ENCODE assay signal across 23 cellular contexts in genomic region chr19:50381881-50382729, GRCh38. TPM values are rescaled to one million over a fixed set of nuclear protein-coding genes. Genes with fewer than 3 reads are reported as not detected.
DNase-seq lines count a peak whose midpoint lies in the region; ATAC-seq, FAIRE-seq and TF ChIP-seq lines count a peak whose summit lies in the region.
"Had no signal": no experiment of that assay in that cellular context is flagged by ENCODE, and none has a peak within 500 bp of the region (broad histone marks: within the 10 kb centered on the region; RNA-seq: fewer than 3 reads in every experiment).

No MANE protein-coding gene starts in this region.

- H3K4me3 Mint-ChIP-seq in neural crest cell, result peak overlapping the region; percentile 99

- TF ChIP-seq POLR2A in GM12878 (IDR thresholded peaks at IDR 0.05; ENCODE audit: low read depth, low read length), result peak; percentile 47

- H3K4me3 ChIP-seq in cardiac muscle cell (no peak overlapping the region), GM12878 (no peak overlapping the region)
- H3K4me3 ChIP-seq: BLaER1, SJSA1 had no signal

- POLR2A ChIA-PET in GM12878 (lab: Charles Lee), result no interaction called here

- peaks cover 6% of the 10 kb centered on the region for H3K27me3 Mint-ChIP-seq in neural crest cell (ENCODE audit: low read depth)

- SMC1A ChIA-PET in GM12878 (lab: Charles Lee; ENCODE audit: uncharacterized antibody, unreplicated experiment), result no interaction called here

- no peaks in the 10 kb centered on the region for H3K9me3 Mint-ChIP-seq in neural crest cell

- no peaks in the 10 kb centered on the region for H3K27me3 ChIP-seq in cardiac muscle cell
- no peaks in the 10 kb centered on the region for H3K27me3 ChIP-seq in GM12878 (replicated peaks in 1 of 2; ENCODE audit: control insufficient read depth in 2 of 2, insufficient read depth in 2 of 2, low read length in 1 of 2)
- H3K27me3 ChIP-seq: BLaER1, SJSA1 had no signal

- TF ChIP-seq RAD21 in GM12878 (IDR thresholded peaks at IDR 0.05; ENCODE audit: insufficient read depth, low read depth, low read length), result no peak

- H3K79me2 ChIP-seq in GM12878 (ENCODE audit: control insufficient read depth, insufficient read depth, low read length), result peaks cover 23% of the 10 kb centered on the region

- no peak for FAIRE-seq in GM12878 (lab: Jason Lieb, UNC)
- FAIRE-seq: D721Med, H1, RCC 7860 had no signal

- H3K4me1 Mint-ChIP-seq in neural crest cell, result peaks cover 27% of the 10 kb centered on the region

- no peak overlapping the region for H2AFZ ChIP-seq in GM12878 (ENCODE audit: control insufficient read depth, low read depth, low read length)

- no TSS peak for BruUV-seq in GM12878 (replicated peaks; lab: Mats Ljungman, UMichigan)

- RAD21 ChIA-PET in GM12878 (lab: Charles Lee; ENCODE audit: unreplicated experiment), result no interaction called here

- TF ChIP-seq CTCF in cardiac muscle cell (IDR thresholded peaks at IDR 0.05; ENCODE audit: low read depth, low read length) (no peak), GM12878 (IDR thresholded peaks at IDR 0.05 in 2 of 3, conservative IDR thresholded peaks at IDR 0.05 in 1 of 3; ENCODE audit: control insufficient read depth in 2 of 3, extremely low read depth in 1 of 3, insufficient read depth in 1 of 3, low read depth in 3 of 3, low read length in 3 of 3) (no peak), neural crest cell (conservative IDR thresholded peaks at IDR 0.05) (no peak)

- no peak overlapping the region for H3K4me2 ChIP-seq in GM12878 (ENCODE audit: control insufficient read depth, insufficient read depth)

- H3K9ac ChIP-seq in GM12878 (ENCODE audit: control insufficient read depth, insufficient read depth, low read length), result no peak overlapping the region

- in situ Hi-C loops in GM12878 (cut with MboI), result no loop called here

- no peak overlapping the region for H3K27ac Mint-ChIP-seq in neural crest cell (ENCODE audit: unreplicated experiment)

- H3K27ac ChIP-seq in cardiac muscle cell (peak overlapping the region; percentile 74), GM12878 (ENCODE audit: control insufficient read depth, insufficient read depth) (no peak overlapping the region)
- H3K27ac ChIP-seq: HL-60, SJSA1 had no signal

- intact Hi-C loops in Right ventricle myocardium inferior (cut with DNase I), result loop anchor here (5.0 kb wide), 1 partner anchor 420 kb away; no protein-coding TSS in a partner anchor
- intact Hi-C loops in GM12878 (cut with micrococcal nuclease; ENCODE audit: unreplicated experiment), result no loop called here
- intact Hi-C loops in posterior vena cava (cut with DNase I), result no loop called here

- H4K20me1 ChIP-seq in GM12878 (ENCODE audit: control insufficient read depth, insufficient read depth), result no peaks in the 10 kb centered on the region

- ATAC-seq in Right ventricle myocardium inferior (no peak), GM12878 (no peak), GM19395 (IDR thresholded peaks at IDR 0.05; ENCODE audit: unreplicated experiment) (no peak)

- H3K4me1 ChIP-seq in cardiac muscle cell (ENCODE audit: low read depth) (peaks cover 19% of the 10 kb centered on the region), GM12878 (ENCODE audit: control insufficient read depth, insufficient read depth, low read length) (peaks cover 6% of the 10 kb centered on the region; the same call in 1 of the 2 replicates)

- WGBS in GM12878 (ENCODE audit: insufficient coverage, insufficient replicate concordance, low lambda C conversion rate, missing lambda C conversion rate), result 96% methylated on average over 58 of the region's 58 CpGs

- H3K36me3 ChIP-seq in cardiac muscle cell (peaks cover 10% of the 10 kb centered on the region), GM12878 (ENCODE audit: control insufficient read depth in 2 of 2, insufficient read depth in 2 of 2, low read length in 1 of 2) (peaks cover 8 to 19% of the 10 kb centered on the region in 2 experiments; a peak in 3 of 4 replicates)

- DNase-seq in cardiac muscle cell (ENCODE audit: low read depth in 1 of 2, low spot score in 1 of 2) (no peak), Right ventricle myocardium inferior (ENCODE audit: missing footprints) (no peak), GM12878 (ENCODE audit: low read depth, low spot score) (no peak), neural crest cell (ENCODE audit: low read depth, low spot score) (no peak), GDM1 (lab: John Stamatoyannopoulos, UW) (no peak), posterior vena cava (ENCODE audit: low spot score) (no peak)
- DNase-seq: 8988T; ACHN; CD4-positive, CD25-positive, alpha-beta regulatory T cell; HCEC 1CT; Karpas-422; NCI-H1092 treated with DMSO at 0.1 percent for 48 hours; NCI-H1436; NCI-H187; NCI-H524 treated with DMSO at 0.1 percent for 48 hours; NCI-H774 had no signal

- H3K36me3 Mint-ChIP-seq in neural crest cell (ENCODE audit: low read depth), result peaks cover 3% of the 10 kb centered on the region

- no peak for TF ChIP-seq EP300 in GM12878 (IDR thresholded peaks at IDR 0.05; ENCODE audit: borderline replicate concordance in 1 of 2, control insufficient read depth in 1 of 2, low read depth in 2 of 2, low read length in 2 of 2)

- H3K9me3 ChIP-seq in cardiac muscle cell (ENCODE audit: low read depth) (no peaks in the 10 kb centered on the region), GM12878 (replicated peaks; ENCODE audit: control insufficient read depth, insufficient read depth, low read length) (no peaks in the 10 kb centered on the region)
- H3K9me3 ChIP-seq: BLaER1, SJSA1 had no signal

- CTCF ChIA-PET in GM12878 (lab: Yijun Ruan, JAX), result no interaction called here

RNA-seq across cellular contexts. Expression of gene POLD1, which starts 2.0 kb away (rescaled TPM):
- total RNA-seq in cardiac muscle cell (70.7 and 73.8 TPM in 2 replicates), Right ventricle myocardium inferior (10.8 TPM), GM12878 (2014; rRNA removed) (121 and 141 TPM in 2 replicates), GM12878 (2014; rRNA removed; fragmentation: Illumina TruSeq; extraction: Trizol) (28.6 and 31.8 TPM in 2 replicates), GM12878 (2021) (146 and 165 TPM in 2 replicates), neural crest cell (151 and 160 TPM in 2 replicates), posterior vena cava (10 to 100 TPM; 10.4 to 12.3 TPM)
- polyA plus RNA-seq in cardiac muscle cell (62.3 and 74.3 TPM in 2 replicates), GM12878 (2011; rRNA removed) (10.4 and 25.7 TPM in 2 replicates), GM12878 (2014; fragmentation: Illumina TruSeq; extraction: Trizol) (1.9 and 18.1 TPM in 2 replicates), GM12878 (2014; fragmentation: Nextera tagmentation; extraction: Ambion mirVana) (1 to 10 TPM in 1 of 2 experiments, under 1 TPM in 1; 0.76 to 6.5 TPM), GM12878 (2014; rRNA removed) (95.1 and 110 TPM in 2 replicates), GM12878 (2016; fragmentation: Nextera tagmentation; extraction: Ambion mirVana) (100 to 1,000 TPM; 111 to 118 TPM)
- total RNA-seq in GM12878 (2013; cell fraction: nucleolus; rRNA removed), result 45.1 and 55.2 TPM in 2 replicates
- polyA plus RNA-seq in GM12878 (2011; ENCODE audit: low read depth), result 15.5 TPM
- 47.4 and 83.0 TPM in 2 replicates for polyA plus RNA-seq in GM12878 (2011; cell fraction: cytosol; rRNA removed)
- polyA plus RNA-seq in GM12878 (2011; cell fraction: nucleus; rRNA removed), result 231 and 322 TPM in 2 replicates
- 51.0 and 61.8 TPM in 2 replicates for polyA plus RNA-seq in GM12878 (2012)
- polyA minus RNA-seq in GM12878 (2011; rRNA and poly(A)+ RNA removed), result 34.5 and 105 TPM in 2 replicates
- 65.4 and 72.3 TPM in 2 replicates for polyA minus RNA-seq in GM12878 (2011; cell fraction: cytosol; rRNA and poly(A)+ RNA removed)
- 50.1 and 97.2 TPM in 2 replicates for polyA minus RNA-seq in GM12878 (2011; cell fraction: nucleus; rRNA and poly(A)+ RNA removed)

RNA-seq across cellular contexts. Expression of gene NR1H2, which starts 5.8 kb away (rescaled TPM):
- total RNA-seq in cardiac muscle cell (58.4 and 60.1 TPM in 2 replicates), Right ventricle myocardium inferior (69.5 TPM), GM12878 (2014; rRNA removed) (44.8 and 45.2 TPM in 2 replicates), GM12878 (2014; rRNA removed; fragmentation: Illumina TruSeq; extraction: Trizol) (15.6 and 17.2 TPM in 2 replicates), GM12878 (2021) (43.3 and 44.5 TPM in 2 replicates), neural crest cell (21.8 and 22.8 TPM in 2 replicates), posterior vena cava (10 to 100 TPM; 65.0 to 82.3 TPM)
- polyA plus RNA-seq in cardiac muscle cell (58.3 and 62.0 TPM in 2 replicates), GM12878 (2011; rRNA removed) (12.3 and 26.9 TPM in 2 replicates), GM12878 (2014; fragmentation: Illumina TruSeq; extraction: Trizol) (1.8 and 16.2 TPM in 2 replicates), GM12878 (2014; fragmentation: Nextera tagmentation; extraction: Ambion mirVana) (1 to 10 TPM in 1 of 2 experiments, under 1 TPM in 1; 0.05 to 1.3 TPM), GM12878 (2014; rRNA removed) (52.4 and 53.3 TPM in 2 replicates), GM12878 (2016; fragmentation: Nextera tagmentation; extraction: Ambion mirVana) (10 to 100 TPM; 45.7 to 54.2 TPM)
- total RNA-seq in GM12878 (2013; cell fraction: nucleolus; rRNA removed), result 40.9 and 43.5 TPM in 2 replicates
- 12.3 TPM for polyA plus RNA-seq in GM12878 (2011; ENCODE audit: low read depth)
- 35.8 and 59.6 TPM in 2 replicates for polyA plus RNA-seq in GM12878 (2011; cell fraction: cytosol; rRNA removed)
- 90.2 and 96.1 TPM in 2 replicates for polyA plus RNA-seq in GM12878 (2011; cell fraction: nucleus; rRNA removed)
- 46.7 and 49.3 TPM in 2 replicates for polyA plus RNA-seq in GM12878 (2012)
- polyA minus RNA-seq in GM12878 (2011; rRNA and poly(A)+ RNA removed), result 19.2 and 26.2 TPM in 2 replicates
- polyA minus RNA-seq in GM12878 (2011; cell fraction: cytosol; rRNA and poly(A)+ RNA removed), result 13.5 and 15.4 TPM in 2 replicates
- polyA minus RNA-seq in GM12878 (2011; cell fraction: nucleus; rRNA and poly(A)+ RNA removed), result 17.4 and 27.1 TPM in 2 replicates

RNA-seq across cellular contexts. Expression of gene NAPSA, which starts 16.7 kb away (rescaled TPM):
- 0.32 and 3.5 TPM in 2 replicates for total RNA-seq in cardiac muscle cell
- polyA plus RNA-seq in cardiac muscle cell, result 0.53 and 1.8 TPM in 2 replicates
- total RNA-seq in Right ventricle myocardium inferior, result 0.27 TPM
- total RNA-seq in GM12878 (2013; cell fraction: nucleolus; rRNA removed), result 19.2 and 19.9 TPM in 2 replicates
- 20.1 and 20.6 TPM in 2 replicates for total RNA-seq in GM12878 (2014; rRNA removed)
- total RNA-seq in GM12878 (2014; rRNA removed; fragmentation: Illumina TruSeq; extraction: Trizol), result 12.3 and 14.5 TPM in 2 replicates
- 18.2 and 19.2 TPM in 2 replicates for total RNA-seq in GM12878 (2021)
- polyA plus RNA-seq in GM12878 (2011; ENCODE audit: low read depth), result 30.5 TPM
- 30.8 and 45.4 TPM in 2 replicates for polyA plus RNA-seq in GM12878 (2011; rRNA removed)
- 65.3 and 79.7 TPM in 2 replicates for polyA plus RNA-seq in GM12878 (2011; cell fraction: cytosol; rRNA removed)
- polyA plus RNA-seq in GM12878 (2011; cell fraction: nucleus; rRNA removed), result 86.1 and 106 TPM in 2 replicates
- 15.8 and 49.6 TPM in 2 replicates for polyA plus RNA-seq in GM12878 (2012)
- polyA plus RNA-seq in GM12878 (2014; fragmentation: Illumina TruSeq; extraction: Trizol), result 13.8 and 15.3 TPM in 2 replicates
- 10 to 100 TPM in 1 of 2 experiments, 1 to 10 TPM in 1; 6.7 to 15.2 TPM for polyA plus RNA-seq in GM12878 (2014; fragmentation: Nextera tagmentation; extraction: Ambion mirVana)
- polyA plus RNA-seq in GM12878 (2014; rRNA removed), result 21.6 and 22.4 TPM in 2 replicates
- polyA plus RNA-seq in GM12878 (2016; fragmentation: Nextera tagmentation; extraction: Ambion mirVana), result 10 to 100 TPM; 17.0 to 17.2 TPM
- 20.5 and 43.9 TPM in 2 replicates for polyA minus RNA-seq in GM12878 (2011; rRNA and poly(A)+ RNA removed)
- polyA minus RNA-seq in GM12878 (2011; cell fraction: cytosol; rRNA and poly(A)+ RNA removed), result 10.6 and 14.8 TPM in 2 replicates
- 11.8 and 16.9 TPM in 2 replicates for polyA minus RNA-seq in GM12878 (2011; cell fraction: nucleus; rRNA and poly(A)+ RNA removed)
- 0.96 and 1.0 TPM in 2 replicates for total RNA-seq in neural crest cell
- total RNA-seq in posterior vena cava, result under 1 TPM; 0.33 to 0.37 TPM
- total RNA-seq: SJSA1 had no signal

RNA-seq across cellular contexts. Expression of gene SPIB, which starts 36.6 kb away (rescaled TPM):
- 0.15 and 0.35 TPM in 2 replicates for total RNA-seq in cardiac muscle cell
- 0.40 and 1.5 TPM in 2 replicates for polyA plus RNA-seq in cardiac muscle cell
- not detected for total RNA-seq in Right ventricle myocardium inferior
- total RNA-seq in GM12878 (2013; cell fraction: nucleolus; rRNA removed), result 116 and 119 TPM in 2 replicates
- 106 and 123 TPM in 2 replicates for total RNA-seq in GM12878 (2014; rRNA removed)
- total RNA-seq in GM12878 (2014; rRNA removed; fragmentation: Illumina TruSeq; extraction: Trizol), result 28.3 and 30.4 TPM in 2 replicates
- 85.0 and 90.7 TPM in 2 replicates for total RNA-seq in GM12878 (2021)
- 21.0 TPM for polyA plus RNA-seq in GM12878 (2011; ENCODE audit: low read depth)
- polyA plus RNA-seq in GM12878 (2011; rRNA removed), result 22.6 and 58.4 TPM in 2 replicates
- polyA plus RNA-seq in GM12878 (2011; cell fraction: cytosol; rRNA removed), result 61.5 and 78.6 TPM in 2 replicates
- polyA plus RNA-seq in GM12878 (2011; cell fraction: nucleus; rRNA removed), result 96.6 and 113 TPM in 2 replicates
- 79.6 and 82.0 TPM in 2 replicates for polyA plus RNA-seq in GM12878 (2012)
- polyA plus RNA-seq in GM12878 (2014; fragmentation: Illumina TruSeq; extraction: Trizol), result 22.0 and 34.8 TPM in 2 replicates
- 10 to 100 TPM in 1 of 2 experiments, 1 to 10 TPM in 1; 3.5 to 14.0 TPM for polyA plus RNA-seq in GM12878 (2014; fragmentation: Nextera tagmentation; extraction: Ambion mirVana)
- polyA plus RNA-seq in GM12878 (2014; rRNA removed), result 89.3 and 90.4 TPM in 2 replicates
- 10 to 100 TPM; 53.6 to 60.2 TPM for polyA plus RNA-seq in GM12878 (2016; fragmentation: Nextera tagmentation; extraction: Ambion mirVana)
- 18.7 and 54.2 TPM in 2 replicates for polyA minus RNA-seq in GM12878 (2011; rRNA and poly(A)+ RNA removed)
- 27.6 and 31.1 TPM in 2 replicates for polyA minus RNA-seq in GM12878 (2011; cell fraction: cytosol; rRNA and poly(A)+ RNA removed)
- polyA minus RNA-seq in GM12878 (2011; cell fraction: nucleus; rRNA and poly(A)+ RNA removed), result 22.6 and 47.1 TPM in 2 replicates
- not detected in 2 replicates for total RNA-seq in neural crest cell
- total RNA-seq in posterior vena cava, result under 1 TPM in 1 of 2 donors, not detected in 1; 0.33 TPM
- total RNA-seq: CD4-positive, CD25-positive, alpha-beta regulatory T cell; SJSA1 had no signal

RNA-seq across cellular contexts. Expression of gene MYBPC2, which starts 50.6 kb away (rescaled TPM):
- total RNA-seq in cardiac muscle cell (0.04 and 0.18 TPM in 2 replicates), Right ventricle myocardium inferior (0.08 TPM), GM12878 (2014; rRNA removed) (0.49 and 0.51 TPM in 2 replicates), GM12878 (2014; rRNA removed; fragmentation: Illumina TruSeq; extraction: Trizol) (0.37 and 0.67 TPM in 2 replicates), GM12878 (2021) (0.90 and 1.4 TPM in 2 replicates), neural crest cell (not detected in 2 replicates), posterior vena cava (under 1 TPM in 1 of 2 donors, not detected in 1; 0.05 TPM)
- polyA plus RNA-seq in cardiac muscle cell (0.30 and 0.31 TPM in 2 replicates), GM12878 (2011; rRNA removed) (0.06 and 0.15 TPM in 2 replicates), GM12878 (2014; fragmentation: Illumina TruSeq; extraction: Trizol) (0.56 and 0.73 TPM in 2 replicates), GM12878 (2014; fragmentation: Nextera tagmentation; extraction: Ambion mirVana) (under 1 TPM; 0.09 to 0.10 TPM), GM12878 (2014; rRNA removed) (0.65 and 0.72 TPM in 2 replicates), GM12878 (2016; fragmentation: Nextera tagmentation; extraction: Ambion mirVana) (1 to 10 TPM; 1.9 to 2.6 TPM)
- total RNA-seq in GM12878 (2013; cell fraction: nucleolus; rRNA removed), result 0.42 and 0.54 TPM in 2 replicates
- polyA plus RNA-seq in GM12878 (2011; ENCODE audit: low read depth), result 0.70 TPM
- polyA plus RNA-seq in GM12878 (2011; cell fraction: cytosol; rRNA removed), result 0.21 and 0.33 TPM in 2 replicates
- 0.56 and 0.58 TPM in 2 replicates for polyA plus RNA-seq in GM12878 (2011; cell fraction: nucleus; rRNA removed)
- polyA plus RNA-seq in GM12878 (2012), result 1.8 and 2.0 TPM in 2 replicates
- polyA minus RNA-seq in GM12878 (2011; rRNA and poly(A)+ RNA removed), result 0.10 and 0.15 TPM in 2 replicates
- polyA minus RNA-seq in GM12878 (2011; cell fraction: cytosol; rRNA and poly(A)+ RNA removed), result not detected in 2 replicates
- polyA minus RNA-seq in GM12878 (2011; cell fraction: nucleus; rRNA and poly(A)+ RNA removed), result 0.12 TPM in 1 of 2 replicates, not detected in the other
- total RNA-seq: SJSA1 had no signal
